19 cellular contexts compared by ENCODE assay signal in genomic region chr19:46131485-46132143, GRCh38. TPM values are rescaled to one million over a fixed set of nuclear protein-coding genes. Genes with fewer than 3 reads are reported as not detected.
DNase-seq lines count a peak whose midpoint lies in the region; TF ChIP-seq lines count a peak whose summit lies in the region.
"Had no signal": no experiment of that assay in that cellular context is flagged by ENCODE, and none has a peak within 500 bp of the region (broad histone marks: within the 10 kb centered on the region; RNA-seq: fewer than 3 reads in every experiment).

No MANE protein-coding gene starts in this region.

- H3K27me3 ChIP-seq in neuron (ENCODE audit: insufficient read depth, low read length) = no peaks in the 10 kb centered on the region
- H3K27me3 ChIP-seq: upper lobe of left lung had no signal

- H3K27me3 Mint-ChIP-seq in endothelial cell (ENCODE audit: unreplicated experiment) = peaks cover 6% of the 10 kb centered on the region

- H2AFZ ChIP-seq in neuron (ENCODE audit: low read depth, low read length) = no peak overlapping the region

- H3K4me3 Mint-ChIP-seq in endothelial cell (ENCODE audit: unreplicated experiment) = no peak overlapping the region
- H3K4me3 Mint-ChIP-seq: activated naive CD4-positive, alpha-beta T cell treated with anti-CD3 and anti-CD28 coated beads, Interleukin-2, amount 50 U/mL, for 24 hours; CD4-positive, alpha-beta memory T cell; naive B cell had no signal

- TF ChIP-seq CTCF in astrocyte of the cerebellum (IDR thresholded peaks at IDR 0.05; ENCODE audit: low read depth, low read length, missing control alignments) (no peak), fibroblast of villous mesenchyme (IDR thresholded peaks at IDR 0.05; ENCODE audit: insufficient read depth, low read depth, low read length) (no peak), endothelial cell (IDR thresholded peaks at IDR 0.05; ENCODE audit: unreplicated experiment) (no peak)

- H3K4me1 ChIP-seq in ES-I3 (ENCODE audit: insufficient read depth, low read length) (peaks cover 12% of the 10 kb centered on the region), neuron (ENCODE audit: insufficient read depth, low read length) (peaks cover 31% of the 10 kb centered on the region)

- peak overlapping the region; percentile 33 for H3K4me3 ChIP-seq in astrocyte of the cerebellum (ENCODE audit: low read depth, low read length)
- no peak overlapping the region for H3K4me3 ChIP-seq in fibroblast of villous mesenchyme (ENCODE audit: low read depth, low read length)
- H3K4me3 ChIP-seq in neuron (ENCODE audit: low read length) = peak overlapping the region; percentile 54
- H3K4me3 ChIP-seq: psoas muscle, SK-N-MC, upper lobe of left lung had no signal

- H3K27ac Mint-ChIP-seq in endothelial cell (ENCODE audit: unreplicated experiment) = no peak overlapping the region
- H3K27ac Mint-ChIP-seq: activated naive CD4-positive, alpha-beta T cell treated with anti-CD3 and anti-CD28 coated beads, Interleukin-2, amount 50 U/mL, for 24 hours; CD4-positive, alpha-beta memory T cell; naive B cell had no signal

- peaks cover 4% of the 10 kb centered on the region for H3K9me3 Mint-ChIP-seq in endothelial cell (ENCODE audit: unreplicated experiment)
- H3K9me3 Mint-ChIP-seq: activated naive CD4-positive, alpha-beta T cell treated with anti-CD3 and anti-CD28 coated beads, Interleukin-2, amount 50 U/mL, for 24 hours; CD4-positive, alpha-beta memory T cell had no signal

- peak overlapping the region; percentile 60; the same call in 1 of the 2 replicates for H3K9ac ChIP-seq in ES-I3 (ENCODE audit: low read depth, low read length)

- in situ Hi-C loops in astrocyte of the cerebellum (cut with HindIII; ENCODE audit: low sequenced_read_pairs) = no loop called here

- peaks cover 5% of the 10 kb centered on the region for H3K36me3 Mint-ChIP-seq in endothelial cell (ENCODE audit: low read depth, unreplicated experiment)
- H3K36me3 Mint-ChIP-seq: activated naive CD4-positive, alpha-beta T cell treated with anti-CD3 and anti-CD28 coated beads, Interleukin-2, amount 50 U/mL, for 24 hours; CD4-positive, alpha-beta memory T cell had no signal

- H3K9me3 ChIP-seq in ES-I3 (ENCODE audit: control insufficient read depth, insufficient read depth, low read length) (peaks cover 19% of the 10 kb centered on the region), neuron (ENCODE audit: low read length) (no peaks in the 10 kb centered on the region)
- H3K9me3 ChIP-seq: psoas muscle, upper lobe of left lung had no signal

- no peak for DNase-seq in astrocyte of the cerebellum (ENCODE audit: low read depth)
- peak; percentile 31 for DNase-seq in fibroblast of villous mesenchyme (ENCODE audit: low read depth)
- no peak for DNase-seq in endothelial cell (ENCODE audit: low spot score)
- no peak for DNase-seq in NOMO-1 treated with dmso at 0.1 percent for 144 hours (lab: John Stamatoyannopoulos, UW; ENCODE audit: unreplicated experiment)
- DNase-seq in islet precursor cell = no peak
- DNase-seq in stimulated activated CD8-positive, alpha-beta memory T cell treated with anti-CD3 and anti-CD28 coated beads, Interleukin-4, amount 100 ng/mL, for 48 hours = no peak
- DNase-seq: activated T-cell treated with anti-CD3 and anti-CD28 coated beads, Interleukin-2, amount 50 U/mL, for 1 hour; CD4-positive, alpha-beta memory T cell; DMS79 treated with DMSO at 0.1 percent for 48 hours; naive B cell; NCI-H2227 treated with DMSO at 0.1 percent for 48 hours; psoas muscle; stimulated activated naive CD4-positive, alpha-beta T cell treated with Interleukin-2 at 50 U/mL for 16 hours; upper lobe of left lung had no signal

- H3K36me3 ChIP-seq in ES-I3 (ENCODE audit: insufficient read depth, low read length) (no peaks in the 10 kb centered on the region), neuron (ENCODE audit: insufficient read depth, low read length) (no peaks in the 10 kb centered on the region)
- H3K36me3 ChIP-seq: upper lobe of left lung had no signal

- peaks cover 17% of the 10 kb centered on the region for H3K4me1 Mint-ChIP-seq in endothelial cell (ENCODE audit: unreplicated experiment)
- H3K4me1 Mint-ChIP-seq: activated naive CD4-positive, alpha-beta T cell treated with anti-CD3 and anti-CD28 coated beads, Interleukin-2, amount 50 U/mL, for 24 hours; CD4-positive, alpha-beta memory T cell had no signal

RNA-seq across cellular contexts. Expression of gene IGFL3, which starts 7.1 kb away (rescaled TPM):
- not detected in 2 replicates for total RNA-seq in fibroblast of villous mesenchyme
- total RNA-seq in endothelial cell (ENCODE audit: unreplicated experiment) = not detected
- total RNA-seq: CD4-positive, alpha-beta memory T cell; M059J; psoas muscle; upper lobe of left lung had no signal

RNA-seq across cellular contexts. Expression of gene IGFL2, which starts 16.4 kb away (rescaled TPM):
- total RNA-seq in fibroblast of villous mesenchyme (not detected in 2 replicates), endothelial cell (ENCODE audit: unreplicated experiment) (not detected)
- total RNA-seq: M059J, psoas muscle had no signal
